9 cellular contexts compared by ENCODE assay signal in genomic region chr17:81097943-81098308, GRCh38.
DNase-seq lines count a peak whose midpoint lies in the region; ATAC-seq and TF ChIP-seq lines count a peak whose summit lies in the region.
"Had no signal": no experiment of that assay in that cellular context is flagged by ENCODE, and none has a peak within 500 bp of the region (broad histone marks: within the 10 kb centered on the region; RNA-seq: fewer than 3 reads in every experiment).

No MANE protein-coding gene starts in this region.

- no peak for ATAC-seq in GM18868 (IDR thresholded peaks at IDR 0.05; ENCODE audit: unreplicated experiment)

- H3K9ac ChIP-seq in neuronal stem cell (ENCODE audit: low read depth, low read length, poor library complexity): no peak overlapping the region

- no peak overlapping the region for H3K4me2 ChIP-seq in neuronal stem cell (ENCODE audit: insufficient read depth, low read length, poor library complexity, severe bottlenecking)

- peak overlapping the region; percentile 72 for H2AK5ac ChIP-seq in neuronal stem cell (ENCODE audit: low read depth, low read length)

- peak overlapping the region; percentile 59 for H2BK15ac ChIP-seq in neuronal stem cell (ENCODE audit: low read length)

- H3K18ac ChIP-seq in neuronal stem cell (ENCODE audit: low read length): peak overlapping the region; percentile 49

- H3K4ac ChIP-seq in neuronal stem cell (ENCODE audit: low read length): no peak overlapping the region

- H2BK5ac ChIP-seq in neuronal stem cell (ENCODE audit: low read length): no peak overlapping the region

- H2BK120ac ChIP-seq in neuronal stem cell (ENCODE audit: low read depth, low read length): no peak overlapping the region

- H3K14ac ChIP-seq in neuronal stem cell (ENCODE audit: low read length): no peak overlapping the region

- H3K79me1 ChIP-seq in neuronal stem cell (ENCODE audit: low read depth, low read length): no peaks in the 10 kb centered on the region

- H3K4me1 ChIP-seq in neuronal stem cell (ENCODE audit: control insufficient read depth in 2 of 2, insufficient read depth in 1 of 2, low read depth in 1 of 2, low read length in 2 of 2): peaks cover 49 to 60% of the 10 kb centered on the region in 2 donors

- H2BK12ac ChIP-seq in neuronal stem cell (ENCODE audit: low read length): peak overlapping the region; percentile 12

- H3K23ac ChIP-seq in neuronal stem cell (ENCODE audit: low read depth, low read length, poor library complexity): no peak overlapping the region

- H3K27me3 ChIP-seq in MG63 (no peaks in the 10 kb centered on the region), neuronal stem cell (ENCODE audit: control insufficient read depth in 3 of 3, insufficient read depth in 3 of 3, low read depth in 1 of 3, low read length in 3 of 3) (no peaks in the 10 kb centered on the region)

- peak overlapping the region; percentile 63 for H3K4me3 ChIP-seq in AG10803 (ENCODE audit: low read length)
- no peak overlapping the region for H3K4me3 ChIP-seq in MG63
- no peak overlapping the region for H3K4me3 ChIP-seq in choroid plexus epithelial cell (ENCODE audit: low read depth, low read length)
- H3K4me3 ChIP-seq in neuronal stem cell (ENCODE audit: low read length in 2 of 2): no peak overlapping the region

- H4K91ac ChIP-seq in neuronal stem cell (ENCODE audit: low read depth, low read length, poor library complexity): no peak overlapping the region

- no peak overlapping the region for H3K27ac ChIP-seq in neuronal stem cell (replicated peaks; ENCODE audit: low read length)

- H3K36me3 ChIP-seq in MG63 (peaks cover 20% of the 10 kb centered on the region), neuronal stem cell (replicated peaks in 1 of 2; ENCODE audit: control insufficient read depth in 2 of 2, insufficient read depth in 2 of 2, low read length in 2 of 2) (peaks cover 8 to 12% of the 10 kb centered on the region in 2 donors)

- H2AFZ ChIP-seq in neuronal stem cell (ENCODE audit: low read length): peak overlapping the region; percentile 67

- H4K8ac ChIP-seq in neuronal stem cell (ENCODE audit: low read depth, low read length): no peak overlapping the region

- peak; percentile 42 for DNase-seq in AG10803 (ENCODE audit: low read depth)
- DNase-seq in MG63: peak; percentile 28
- peak; percentile 14 for DNase-seq in choroid plexus epithelial cell (ENCODE audit: low read depth)
- DNase-seq in neuronal stem cell (ENCODE audit: low spot score): no peak
- no peak for DNase-seq in central memory CD4-positive, alpha-beta T cell
- no peak for DNase-seq in putamen (ENCODE audit: low spot score)
- no peak for DNase-seq in SIG-M5 treated with dmso at 0.1 percent for 504 hours (lab: John Stamatoyannopoulos, UW; ENCODE audit: unreplicated experiment)
- DNase-seq: NCI-H524 treated with DMSO at 0.1 percent for 48 hours had no signal

- TF ChIP-seq CTCF in AG10803 (conservative IDR thresholded peaks at IDR 0.05; ENCODE audit: low read length): no peak
- no peak for TF ChIP-seq CTCF in choroid plexus epithelial cell (conservative IDR thresholded peaks at IDR 0.05; ENCODE audit: low read depth, low read length)

- no peaks in the 10 kb centered on the region for H3K9me3 ChIP-seq in MG63
- H3K9me3 ChIP-seq in neuronal stem cell (replicated peaks in 1 of 2; ENCODE audit: control insufficient read depth in 2 of 2, insufficient read depth in 1 of 2, low read depth in 1 of 2, low read length in 2 of 2): no peaks in the 10 kb centered on the region

- WGBS in neuronal stem cell (ENCODE audit: extremely low coverage in 2 of 2, insufficient read length in 2 of 2, insufficient replicate concordance in 1 of 2), 2 donors: no CpG with 5 or more reads among the region's 13 CpGs

Comparison
In these comparisons a context has a peak if more than half of its experiments do, and no peak if none do; other contexts are left out.
1. DNase-seq: peak in AG10803 (single experiment), MG63 (single experiment) and choroid plexus epithelial cell (single experiment); none in neuronal stem cell (single experiment), central memory CD4-positive, alpha-beta T cell (single experiment), putamen (single experiment) and SIG-M5 treated with dmso at 0.1 percent for 504 hours (single experiment).